1 cellular context compared by ENCODE assay signal in the genomic region with DNA sequence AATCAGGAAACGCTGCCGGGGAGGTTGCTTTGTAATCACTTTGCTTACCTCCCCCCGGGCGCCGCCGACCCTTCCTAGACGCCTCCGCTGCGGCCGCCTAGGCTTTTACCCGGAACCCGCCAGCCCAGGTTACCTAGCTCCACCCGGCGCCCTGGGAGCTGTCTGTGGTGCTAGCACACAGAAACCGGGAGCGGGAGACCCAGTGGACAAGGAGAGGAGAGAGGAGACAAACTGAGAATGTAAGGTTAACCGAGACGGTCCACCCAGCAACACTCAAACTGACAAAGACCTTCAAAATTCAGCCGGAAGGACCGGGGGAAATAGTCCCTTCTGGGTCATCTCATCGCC.
TF ChIP-seq lines count a peak whose summit lies in the region.

No MANE protein-coding gene starts in this region.

TF ChIP-seq in HEK293, 187 proteins besides CTCF, POLR2A, EP300 and RAD21 (continued from another document):
- TF ChIP-seq, protein P1, sequence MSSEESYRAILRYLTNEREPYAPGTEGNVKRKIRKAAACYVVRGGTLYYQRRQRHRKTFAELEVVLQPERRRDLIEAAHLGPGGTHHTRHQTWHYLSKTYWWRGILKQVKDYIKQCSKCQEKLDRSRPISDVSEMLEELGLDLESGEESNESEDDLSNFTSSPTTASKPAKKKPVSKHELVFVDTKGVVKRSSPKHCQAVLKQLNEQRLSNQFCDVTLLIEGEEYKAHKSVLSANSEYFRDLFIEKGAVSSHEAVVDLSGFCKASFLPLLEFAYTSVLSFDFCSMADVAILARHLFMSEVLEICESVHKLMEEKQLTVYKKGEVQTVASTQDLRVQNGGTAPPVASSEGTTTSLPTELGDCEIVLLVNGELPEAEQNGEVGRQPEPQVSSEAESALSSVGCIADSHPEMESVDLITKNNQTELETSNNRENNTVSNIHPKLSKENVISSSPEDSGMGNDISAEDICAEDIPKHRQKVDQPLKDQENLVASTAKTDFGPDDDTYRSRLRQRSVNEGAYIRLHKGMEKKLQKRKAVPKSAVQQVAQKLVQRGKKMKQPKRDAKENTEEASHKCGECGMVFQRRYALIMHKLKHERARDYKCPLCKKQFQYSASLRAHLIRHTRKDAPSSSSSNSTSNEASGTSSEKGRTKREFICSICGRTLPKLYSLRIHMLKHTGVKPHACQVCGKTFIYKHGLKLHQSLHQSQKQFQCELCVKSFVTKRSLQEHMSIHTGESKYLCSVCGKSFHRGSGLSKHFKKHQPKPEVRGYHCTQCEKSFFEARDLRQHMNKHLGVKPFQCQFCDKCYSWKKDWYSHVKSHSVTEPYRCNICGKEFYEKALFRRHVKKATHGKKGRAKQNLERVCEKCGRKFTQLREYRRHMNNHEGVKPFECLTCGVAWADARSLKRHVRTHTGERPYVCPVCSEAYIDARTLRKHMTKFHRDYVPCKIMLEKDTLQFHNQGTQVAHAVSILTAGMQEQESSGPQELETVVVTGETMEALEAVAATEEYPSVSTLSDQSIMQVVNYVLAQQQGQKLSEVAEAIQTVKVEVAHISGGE (tag by site-specific recombination; conservative IDR thresholded peaks at IDR 0.05; ENCODE audit: low read depth): peak; percentile 72
- TF ChIP-seq ZBTB20 (tag by site-specific recombination; IDR thresholded peaks at IDR 0.05) (0 out of 2 replicates have a peak, but pooled peaks have one; percentile 34), ZNF707 (tag by site-specific recombination; IDR thresholded peaks at IDR 0.05) (no peak), KLF10 (tag by site-specific recombination; IDR thresholded peaks at IDR 0.05) (no peak), SP3 (tag by site-specific recombination; IDR thresholded peaks at IDR 0.05) (no peak)
- TF ChIP-seq, protein P2, sequence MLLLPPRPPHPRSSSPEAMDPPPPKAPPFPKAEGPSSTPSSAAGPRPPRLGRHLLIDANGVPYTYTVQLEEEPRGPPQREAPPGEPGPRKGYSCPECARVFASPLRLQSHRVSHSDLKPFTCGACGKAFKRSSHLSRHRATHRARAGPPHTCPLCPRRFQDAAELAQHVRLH (tag by site-specific recombination; IDR thresholded peaks at IDR 0.05): no peak
- TF ChIP-seq, protein P3, sequence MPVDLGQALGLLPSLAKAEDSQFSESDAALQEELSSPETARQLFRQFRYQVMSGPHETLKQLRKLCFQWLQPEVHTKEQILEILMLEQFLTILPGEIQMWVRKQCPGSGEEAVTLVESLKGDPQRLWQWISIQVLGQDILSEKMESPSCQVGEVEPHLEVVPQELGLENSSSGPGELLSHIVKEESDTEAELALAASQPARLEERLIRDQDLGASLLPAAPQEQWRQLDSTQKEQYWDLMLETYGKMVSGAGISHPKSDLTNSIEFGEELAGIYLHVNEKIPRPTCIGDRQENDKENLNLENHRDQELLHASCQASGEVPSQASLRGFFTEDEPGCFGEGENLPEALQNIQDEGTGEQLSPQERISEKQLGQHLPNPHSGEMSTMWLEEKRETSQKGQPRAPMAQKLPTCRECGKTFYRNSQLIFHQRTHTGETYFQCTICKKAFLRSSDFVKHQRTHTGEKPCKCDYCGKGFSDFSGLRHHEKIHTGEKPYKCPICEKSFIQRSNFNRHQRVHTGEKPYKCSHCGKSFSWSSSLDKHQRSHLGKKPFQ (tag by site-specific recombination; IDR thresholded peaks at IDR 0.05): no peak
- TF ChIP-seq, protein P4, sequence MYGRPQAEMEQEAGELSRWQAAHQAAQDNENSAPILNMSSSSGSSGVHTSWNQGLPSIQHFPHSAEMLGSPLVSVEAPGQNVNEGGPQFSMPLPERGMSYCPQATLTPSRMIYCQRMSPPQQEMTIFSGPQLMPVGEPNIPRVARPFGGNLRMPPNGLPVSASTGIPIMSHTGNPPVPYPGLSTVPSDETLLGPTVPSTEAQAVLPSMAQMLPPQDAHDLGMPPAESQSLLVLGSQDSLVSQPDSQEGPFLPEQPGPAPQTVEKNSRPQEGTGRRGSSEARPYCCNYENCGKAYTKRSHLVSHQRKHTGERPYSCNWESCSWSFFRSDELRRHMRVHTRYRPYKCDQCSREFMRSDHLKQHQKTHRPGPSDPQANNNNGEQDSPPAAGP (tag by site-specific recombination; IDR thresholded peaks at IDR 0.05): no peak
- TF ChIP-seq, protein P5, sequence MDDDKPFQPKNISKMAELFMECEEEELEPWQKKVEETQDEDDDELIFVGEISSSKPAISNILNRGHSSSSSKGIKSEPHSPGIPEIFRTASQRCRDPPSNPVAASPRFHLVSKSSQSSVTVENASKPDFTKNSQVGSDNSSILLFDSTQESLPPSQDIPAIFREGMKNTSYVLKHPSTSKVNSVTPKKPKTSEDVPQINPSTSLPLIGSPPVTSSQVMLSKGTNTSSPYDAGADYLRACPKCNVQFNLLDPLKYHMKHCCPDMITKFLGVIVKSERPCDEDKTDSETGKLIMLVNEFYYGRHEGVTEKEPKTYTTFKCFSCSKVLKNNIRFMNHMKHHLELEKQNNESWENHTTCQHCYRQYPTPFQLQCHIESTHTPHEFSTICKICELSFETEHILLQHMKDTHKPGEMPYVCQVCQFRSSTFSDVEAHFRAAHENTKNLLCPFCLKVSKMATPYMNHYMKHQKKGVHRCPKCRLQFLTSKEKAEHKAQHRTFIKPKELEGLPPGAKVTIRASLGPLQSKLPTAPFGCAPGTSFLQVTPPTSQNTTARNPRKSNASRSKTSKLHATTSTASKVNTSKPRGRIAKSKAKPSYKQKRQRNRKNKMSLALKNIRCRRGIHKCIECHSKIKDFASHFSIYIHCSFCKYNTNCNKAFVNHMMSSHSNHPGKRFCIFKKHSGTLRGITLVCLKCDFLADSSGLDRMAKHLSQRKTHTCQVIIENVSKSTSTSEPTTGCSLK (tag by site-specific recombination; IDR thresholded peaks at IDR 0.05): no peak
- TF ChIP-seq, protein P6, sequence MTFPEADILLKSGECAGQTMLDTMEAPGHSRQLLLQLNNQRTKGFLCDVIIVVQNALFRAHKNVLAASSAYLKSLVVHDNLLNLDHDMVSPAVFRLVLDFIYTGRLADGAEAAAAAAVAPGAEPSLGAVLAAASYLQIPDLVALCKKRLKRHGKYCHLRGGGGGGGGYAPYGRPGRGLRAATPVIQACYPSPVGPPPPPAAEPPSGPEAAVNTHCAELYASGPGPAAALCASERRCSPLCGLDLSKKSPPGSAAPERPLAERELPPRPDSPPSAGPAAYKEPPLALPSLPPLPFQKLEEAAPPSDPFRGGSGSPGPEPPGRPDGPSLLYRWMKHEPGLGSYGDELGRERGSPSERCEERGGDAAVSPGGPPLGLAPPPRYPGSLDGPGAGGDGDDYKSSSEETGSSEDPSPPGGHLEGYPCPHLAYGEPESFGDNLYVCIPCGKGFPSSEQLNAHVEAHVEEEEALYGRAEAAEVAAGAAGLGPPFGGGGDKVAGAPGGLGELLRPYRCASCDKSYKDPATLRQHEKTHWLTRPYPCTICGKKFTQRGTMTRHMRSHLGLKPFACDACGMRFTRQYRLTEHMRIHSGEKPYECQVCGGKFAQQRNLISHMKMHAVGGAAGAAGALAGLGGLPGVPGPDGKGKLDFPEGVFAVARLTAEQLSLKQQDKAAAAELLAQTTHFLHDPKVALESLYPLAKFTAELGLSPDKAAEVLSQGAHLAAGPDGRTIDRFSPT (tag by site-specific recombination; IDR thresholded peaks at IDR 0.05): no peak
